ENCODE assay signal across 12 cellular contexts in the genomic region with DNA sequence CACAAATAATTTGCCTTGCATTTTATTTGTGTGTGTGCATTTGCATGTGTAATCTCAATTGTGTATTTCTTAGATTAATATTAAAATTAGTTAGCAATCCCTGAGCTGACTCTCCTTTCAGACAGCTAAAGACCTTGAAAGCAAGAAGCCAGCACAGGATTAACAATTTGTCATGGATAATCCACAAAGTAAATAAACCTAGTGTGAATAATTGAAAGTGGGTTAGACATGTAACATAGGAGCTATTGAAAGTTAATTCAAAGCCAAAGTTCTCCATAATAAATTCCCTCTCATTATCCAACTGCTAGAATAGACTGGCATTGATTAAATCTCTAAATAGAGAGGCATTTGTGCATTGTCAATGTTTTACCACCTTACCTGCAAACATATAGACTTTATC.
DNase-seq lines count a peak whose midpoint lies in the region; ATAC-seq and TF ChIP-seq lines count a peak whose summit lies in the region.
"Had no signal": no experiment of that assay in that cellular context is flagged by ENCODE, and none has a peak within 500 bp of the region (broad histone marks: within the 10 kb centered on the region; RNA-seq: fewer than 3 reads in every experiment).

No MANE protein-coding gene starts in this region.

- TF ChIP-seq CTCF in retinal pigment epithelial cell (conservative IDR thresholded peaks at IDR 0.05; ENCODE audit: low read depth, low read length), result no peak

- no peak overlapping the region for H3K4me3 ChIP-seq in HAP-1
- peak overlapping the region; percentile 30 for H3K4me3 ChIP-seq in SJCRH30
- no peak overlapping the region for H3K4me3 ChIP-seq in retinal pigment epithelial cell (ENCODE audit: low read length)
- H3K4me3 ChIP-seq: A549, BLaER1 had no signal

- H3K4me1 ChIP-seq in HAP-1 (peaks cover 14% of the 10 kb centered on the region), SJCRH30 (peaks cover 23% of the 10 kb centered on the region)
- H3K4me1 ChIP-seq: A549, BLaER1 had no signal

- ATAC-seq in GM18861 (IDR thresholded peaks at IDR 0.05; ENCODE audit: unreplicated experiment), result no peak
- ATAC-seq: A549 had no signal

- no peaks in the 10 kb centered on the region for H3K27me3 ChIP-seq in HAP-1 (ENCODE audit: low read depth)
- H3K27me3 ChIP-seq in SJCRH30, result no peaks in the 10 kb centered on the region
- H3K27me3 ChIP-seq: BLaER1 had no signal

- DNase-seq in DMS53 (lab: John Stamatoyannopoulos, UW), result peak; percentile 5
- no peak for DNase-seq in DMS53 treated with DMSO at 0.1 percent for 48 hours (lab: John Stamatoyannopoulos, UW; ENCODE audit: unreplicated experiment)
- DNase-seq in HAP-1 (ENCODE audit: low spot score in 2 of 2), result peak; percentile 22 to 97
- DNase-seq in SJCRH30, result peak; percentile 33 to 90
- peak; percentile 61 for DNase-seq in retinal pigment epithelial cell (ENCODE audit: low read depth)
- DNase-seq in cerebellar nuclear complex (lab: John Stamatoyannopoulos, UW), result no peak
- DNase-seq: CD4-positive, alpha-beta memory T cell; H9 had no signal

- in situ Hi-C loops in HAP-1 (cut with MboI; ENCODE audit: low sequenced_read_pairs), result no loop called here

- H3K36me3 ChIP-seq in HAP-1 (replicated peaks) (no peaks in the 10 kb centered on the region), SJCRH30 (no peaks in the 10 kb centered on the region)
- H3K36me3 ChIP-seq: BLaER1 had no signal

- H3K9me3 ChIP-seq in HAP-1 (no peaks in the 10 kb centered on the region), SJCRH30 (replicated peaks) (no peaks in the 10 kb centered on the region)
- H3K9me3 ChIP-seq: A549, BLaER1 had no signal

- peak overlapping the region; percentile 94 for H3K27ac ChIP-seq in SJCRH30
- H3K27ac ChIP-seq: 22Rv1, A549, BLaER1 had no signal

Comparison
In these comparisons a context has a peak if more than half of its experiments do, and no peak if none do; other contexts are left out.
1. DNase-seq: peak in DMS53 (single experiment), HAP-1 (2 of 2), SJCRH30 (2 of 2) and retinal pigment epithelial cell (single experiment); none in DMS53 treated with DMSO at 0.1 percent for 48 hours (single experiment) and cerebellar nuclear complex (0 of 2).